Comparison of ENCODE assay signal across 8 cellular contexts in genomic region chr6:13013681-13014550, GRCh38.
DNase-seq lines count a peak whose midpoint lies in the region; ATAC-seq and TF ChIP-seq lines count a peak whose summit lies in the region.

No MANE protein-coding gene starts in this region.

- no peak for TF ChIP-seq CTCF in GM23338 (conservative IDR thresholded peaks at IDR 0.05; ENCODE audit: low read depth in 2 of 2)

- peak overlapping the region; percentile 92 for H3K4me2 ChIP-seq in GM23338

- H3K27ac Mint-ChIP-seq in GM23338 = no peak overlapping the region
- H3K27ac Mint-ChIP-seq in activated naive CD8-positive, alpha-beta T cell treated with anti-CD3 and anti-CD28 coated beads for 36 hours = no peak overlapping the region

- H3K36me3 ChIP-seq in GM23338 (ENCODE audit: insufficient read depth) = no peaks in the 10 kb centered on the region
- no peaks in the 10 kb centered on the region for H3K36me3 ChIP-seq in iPS-15b (ENCODE audit: control insufficient read depth, insufficient read depth, low read length)

- peak; percentile 62 for DNase-seq in GM23338 (ENCODE audit: low spot score)
- DNase-seq in activated naive CD8-positive, alpha-beta T cell treated with anti-CD3 and anti-CD28 coated beads for 36 hours = no peak
- DNase-seq in SIG-M5 treated with dmso at 0.1 percent for 504 hours (lab: John Stamatoyannopoulos, UW; ENCODE audit: unreplicated experiment) = no peak

- peak overlapping the region; percentile 85 for H2AFZ ChIP-seq in GM23338

- peak overlapping the region; percentile 79 for H3K4me3 ChIP-seq in GM23338
- H3K4me3 ChIP-seq in iPS-15b (ENCODE audit: low read depth, low read length) = peak overlapping the region; percentile 83
- peak overlapping the region; percentile 29 to 54 (median 36) for H3K4me3 ChIP-seq in skin epidermis

- peaks cover 29% of the 10 kb centered on the region; the same call in 1 of the 2 replicates for H4K20me1 ChIP-seq in GM23338 (replicated peaks; ENCODE audit: insufficient read depth)

- no peaks in the 10 kb centered on the region; the same call in 2 of the 3 replicates for H3K9me3 Mint-ChIP-seq in GM23338
- H3K9me3 Mint-ChIP-seq in activated naive CD8-positive, alpha-beta T cell treated with anti-CD3 and anti-CD28 coated beads for 36 hours = no peaks in the 10 kb centered on the region

- H3F3A ChIP-seq in GM23338 (replicated peaks; ENCODE audit: low read depth) = 0 out of 2 replicates have a peak, but pooled peaks cover 9% of the 10 kb centered on the region

- H3K27ac ChIP-seq in GM23338 (ENCODE audit: low read depth) (no peak overlapping the region), skin epidermis (peak overlapping the region in 4 of 21 experiments; percentile 10 to 35 (median 21))

- no peaks in the 10 kb centered on the region for H3K79me2 ChIP-seq in GM23338 (replicated peaks; ENCODE audit: insufficient read depth)

- H3K27me3 ChIP-seq in GM23338 (ENCODE audit: insufficient read depth) (peaks cover 57% of the 10 kb centered on the region), iPS-15b (ENCODE audit: control insufficient read depth, insufficient read depth, low read length) (peaks cover 36% of the 10 kb centered on the region)

- H3K9me2 ChIP-seq in GM23338 (ENCODE audit: insufficient read depth) = no peaks in the 10 kb centered on the region

- H3K36me3 Mint-ChIP-seq in GM23338 (ENCODE audit: low read depth) = no peaks in the 10 kb centered on the region
- no peaks in the 10 kb centered on the region for H3K36me3 Mint-ChIP-seq in activated naive CD8-positive, alpha-beta T cell treated with anti-CD3 and anti-CD28 coated beads for 36 hours

- H3K4me3 Mint-ChIP-seq in GM23338 = peak overlapping the region; percentile 89
- peak overlapping the region; percentile 70 for H3K4me3 Mint-ChIP-seq in activated naive CD8-positive, alpha-beta T cell treated with anti-CD3 and anti-CD28 coated beads for 36 hours

- H3K4me1 ChIP-seq in GM23338 (ENCODE audit: insufficient read depth) = peaks cover 21% of the 10 kb centered on the region
- peaks cover 7% of the 10 kb centered on the region for H3K4me1 ChIP-seq in iPS-15b (ENCODE audit: control insufficient read depth, insufficient read depth, low read length)

- peaks cover 33% of the 10 kb centered on the region for H3K4me1 Mint-ChIP-seq in GM23338
- H3K4me1 Mint-ChIP-seq in activated naive CD8-positive, alpha-beta T cell treated with anti-CD3 and anti-CD28 coated beads for 36 hours = peaks cover 6% of the 10 kb centered on the region

- peaks cover 38% of the 10 kb centered on the region for H3K27me3 Mint-ChIP-seq in GM23338 (ENCODE audit: insufficient read depth, low read depth, poor library complexity)
- peaks cover 56% of the 10 kb centered on the region for H3K27me3 Mint-ChIP-seq in activated naive CD8-positive, alpha-beta T cell treated with anti-CD3 and anti-CD28 coated beads for 36 hours

- peak; percentile 29 for ATAC-seq in GM23338
- no peak for ATAC-seq in GM18520 (IDR thresholded peaks at IDR 0.05; ENCODE audit: unreplicated experiment)
- ATAC-seq in GM19324 (IDR thresholded peaks at IDR 0.05; ENCODE audit: low FRiP score, unreplicated experiment) = no peak
- ATAC-seq in GM19397 (IDR thresholded peaks at IDR 0.05; ENCODE audit: unreplicated experiment) = no peak

- H3K9me3 ChIP-seq in iPS-15b (ENCODE audit: control insufficient read depth, insufficient read depth, low read length) = no peaks in the 10 kb centered on the region

- no peak overlapping the region for H3K9ac ChIP-seq in iPS-15b (ENCODE audit: low read depth, low read length)

TF ChIP-seq in GM23338, 12 proteins besides CTCF, POLR2A, EP300 and RAD21:
- TF ChIP-seq ZNF331 (CRISPR knock-in tag; IDR thresholded peaks at IDR 0.05; ENCODE audit: low read depth) (no peak), REST (IDR thresholded peaks at IDR 0.05; ENCODE audit: unreplicated experiment) (no peak), EZH2 (IDR thresholded peaks at IDR 0.05; ENCODE audit: low read depth, unreplicated experiment) (peak; percentile 46)
